In genomic region chr5:74517700-74518099, GRCh38 we compare ENCODE assay signal across 15 cellular contexts.
DNase-seq lines count a peak whose midpoint lies in the region; ATAC-seq and TF ChIP-seq lines count a peak whose summit lies in the region.
"Had no signal": no experiment of that assay in that cellular context is flagged by ENCODE, and none has a peak within 500 bp of the region (broad histone marks: within the 10 kb centered on the region; RNA-seq: fewer than 3 reads in every experiment).

No MANE protein-coding gene starts in this region.

- H3K4me3 Mint-ChIP-seq in activated naive CD8-positive, alpha-beta T cell treated with anti-CD3 and anti-CD28 coated beads, Interleukin-2, amount 50 U/mL, for 24 hours = no peak overlapping the region

- no peaks in the 10 kb centered on the region for H3K4me1 Mint-ChIP-seq in activated naive CD8-positive, alpha-beta T cell treated with anti-CD3 and anti-CD28 coated beads, Interleukin-2, amount 50 U/mL, for 24 hours

- H3K36me3 ChIP-seq in left ventricle myocardium inferior = no peaks in the 10 kb centered on the region
- H3K36me3 ChIP-seq: esophagus squamous epithelium had no signal

- H3K9me3 ChIP-seq in left ventricle myocardium inferior (replicated peaks) = no peaks in the 10 kb centered on the region

- DNase-seq in left ventricle myocardium inferior = no peak
- no peak for DNase-seq in Right ventricle myocardium inferior (ENCODE audit: missing footprints)
- DNase-seq in astrocyte of the hippocampus (ENCODE audit: low read depth, low spot score) = peak; percentile 90
- DNase-seq in fibroblast of villous mesenchyme (ENCODE audit: low read depth) = peak; percentile 12
- DNase-seq in SW480 (ENCODE audit: low spot score) = no peak
- no peak for DNase-seq in activated naive CD8-positive, alpha-beta T cell treated with anti-CD3 and anti-CD28 coated beads, Interleukin-2, amount 50 U/mL, for 24 hours
- DNase-seq in stimulated activated CD4-positive, alpha-beta T cell treated with anti-CD3 and anti-CD28 coated beads, Interleukin-4, amount 100 ng/mL, for 1 hour = no peak
- DNase-seq: ACHN; activated naive CD4-positive, alpha-beta T cell; esophagus squamous epithelium; NCI-H1417 treated with DMSO at 0.1 percent for 48 hours; nucleus accumbens had no signal

- no peaks in the 10 kb centered on the region for H3K27me3 ChIP-seq in left ventricle myocardium inferior (ENCODE audit: low read depth)
- H3K27me3 ChIP-seq: esophagus squamous epithelium had no signal

- TF ChIP-seq CTCF in left ventricle myocardium inferior (IDR thresholded peaks at IDR 0.05; ENCODE audit: borderline replicate concordance) = no peak
- TF ChIP-seq CTCF in fibroblast of villous mesenchyme (IDR thresholded peaks at IDR 0.05; ENCODE audit: insufficient read depth, low read depth, low read length) = no peak

- peak overlapping the region; percentile 52 for H3K27ac ChIP-seq in left ventricle myocardium inferior (replicated peaks)
- H3K27ac ChIP-seq: esophagus squamous epithelium, SK-N-MC had no signal

- H3K9me3 Mint-ChIP-seq in activated naive CD8-positive, alpha-beta T cell treated with anti-CD3 and anti-CD28 coated beads, Interleukin-2, amount 50 U/mL, for 24 hours = peaks cover 8% of the 10 kb centered on the region

- no peaks in the 10 kb centered on the region for H3K36me3 Mint-ChIP-seq in activated naive CD8-positive, alpha-beta T cell treated with anti-CD3 and anti-CD28 coated beads, Interleukin-2, amount 50 U/mL, for 24 hours (ENCODE audit: low read depth)

- intact Hi-C loops in left ventricle myocardium inferior (cut with micrococcal nuclease) (no loop called here), Right ventricle myocardium inferior (cut with DNase I) (no loop called here)

- H3K27me3 Mint-ChIP-seq in activated naive CD8-positive, alpha-beta T cell treated with anti-CD3 and anti-CD28 coated beads, Interleukin-2, amount 50 U/mL, for 24 hours = peaks cover 11% of the 10 kb centered on the region

- H3K4me3 ChIP-seq in left ventricle myocardium inferior (no peak overlapping the region), fibroblast of villous mesenchyme (ENCODE audit: low read depth, low read length) (no peak overlapping the region)
- H3K4me3 ChIP-seq: esophagus squamous epithelium, SK-N-MC, smooth muscle cell had no signal

- H3K4me1 ChIP-seq in left ventricle myocardium inferior = peaks cover 9% of the 10 kb centered on the region
- H3K4me1 ChIP-seq: esophagus squamous epithelium had no signal

- ATAC-seq in Right ventricle myocardium inferior = no peak
- ATAC-seq in activated naive CD8-positive, alpha-beta T cell treated with anti-CD3 and anti-CD28 coated beads, Interleukin-2, amount 50 U/mL, for 24 hours = no peak
- no peak for ATAC-seq in HG02885 (IDR thresholded peaks at IDR 0.05; ENCODE audit: poor library complexity, unreplicated experiment)

- H3K27ac Mint-ChIP-seq in activated naive CD8-positive, alpha-beta T cell treated with anti-CD3 and anti-CD28 coated beads, Interleukin-2, amount 50 U/mL, for 24 hours = no peak overlapping the region

Comparison
In these comparisons a context has a peak if more than half of its experiments do, and no peak if none do; other contexts are left out.
1. DNase-seq: peak in astrocyte of the hippocampus (single experiment) and fibroblast of villous mesenchyme (single experiment); none in left ventricle myocardium inferior (single experiment), Right ventricle myocardium inferior (single experiment), SW480 (single experiment), activated naive CD8-positive, alpha-beta T cell treated with anti-CD3 and anti-CD28 coated beads, Interleukin-2, amount 50 U/mL, for 24 hours (single experiment) and stimulated activated CD4-positive, alpha-beta T cell treated with anti-CD3 and anti-CD28 coated beads, Interleukin-4, amount 100 ng/mL, for 1 hour (single experiment).